ENCODE assay signal across 1 cellular context in the genomic region with DNA sequence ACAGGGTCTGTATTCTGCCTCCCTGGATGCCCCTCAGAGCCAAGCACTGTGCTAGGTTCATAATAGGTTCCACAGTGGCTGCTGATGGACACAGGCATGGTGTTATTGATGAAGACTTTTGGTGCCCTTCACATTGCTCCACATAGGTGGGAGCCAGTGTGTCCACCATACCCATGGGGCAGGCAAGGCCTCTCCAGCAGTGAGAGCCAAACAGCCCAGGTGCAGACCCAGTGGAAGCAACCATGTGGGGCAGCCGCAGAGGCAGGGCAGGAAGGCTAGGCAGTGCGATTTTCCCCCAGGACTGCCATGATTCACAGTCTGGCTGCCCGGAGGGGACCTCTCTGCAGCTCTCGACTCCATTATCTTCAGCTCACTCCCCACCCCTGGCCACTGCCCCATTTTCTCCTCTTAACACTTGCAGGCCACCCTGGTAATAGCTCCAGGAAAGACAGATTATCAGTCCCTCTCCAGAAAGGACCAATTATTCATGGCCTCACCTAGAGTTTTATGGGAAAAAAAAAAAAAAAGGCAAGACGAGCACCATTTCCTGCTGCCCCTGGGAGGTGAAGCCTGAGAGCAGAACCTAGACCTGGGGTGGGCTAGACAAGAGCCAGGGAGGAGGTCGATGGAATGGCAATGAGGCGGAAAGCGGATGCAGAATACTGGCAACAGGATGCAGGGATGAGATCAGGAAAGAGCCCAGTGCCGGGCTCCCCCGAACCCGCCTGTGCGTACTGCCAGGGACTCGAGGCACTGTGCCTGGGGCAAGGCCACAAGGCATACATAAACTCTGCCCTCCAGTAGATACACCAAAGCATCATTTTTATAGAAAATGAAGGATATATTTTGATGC.
TF ChIP-seq lines count a peak whose summit lies in the region.

No MANE protein-coding gene starts in this region.

TF ChIP-seq in WTC11, 78 proteins besides CTCF, POLR2A, EP300 and RAD21 (continued from another document):
- TF ChIP-seq, protein P1, sequence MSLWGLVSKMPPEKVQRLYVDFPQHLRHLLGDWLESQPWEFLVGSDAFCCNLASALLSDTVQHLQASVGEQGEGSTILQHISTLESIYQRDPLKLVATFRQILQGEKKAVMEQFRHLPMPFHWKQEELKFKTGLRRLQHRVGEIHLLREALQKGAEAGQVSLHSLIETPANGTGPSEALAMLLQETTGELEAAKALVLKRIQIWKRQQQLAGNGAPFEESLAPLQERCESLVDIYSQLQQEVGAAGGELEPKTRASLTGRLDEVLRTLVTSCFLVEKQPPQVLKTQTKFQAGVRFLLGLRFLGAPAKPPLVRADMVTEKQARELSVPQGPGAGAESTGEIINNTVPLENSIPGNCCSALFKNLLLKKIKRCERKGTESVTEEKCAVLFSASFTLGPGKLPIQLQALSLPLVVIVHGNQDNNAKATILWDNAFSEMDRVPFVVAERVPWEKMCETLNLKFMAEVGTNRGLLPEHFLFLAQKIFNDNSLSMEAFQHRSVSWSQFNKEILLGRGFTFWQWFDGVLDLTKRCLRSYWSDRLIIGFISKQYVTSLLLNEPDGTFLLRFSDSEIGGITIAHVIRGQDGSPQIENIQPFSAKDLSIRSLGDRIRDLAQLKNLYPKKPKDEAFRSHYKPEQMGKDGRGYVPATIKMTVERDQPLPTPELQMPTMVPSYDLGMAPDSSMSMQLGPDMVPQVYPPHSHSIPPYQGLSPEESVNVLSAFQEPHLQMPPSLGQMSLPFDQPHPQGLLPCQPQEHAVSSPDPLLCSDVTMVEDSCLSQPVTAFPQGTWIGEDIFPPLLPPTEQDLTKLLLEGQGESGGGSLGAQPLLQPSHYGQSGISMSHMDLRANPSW (CRISPR knock-in tag; conservative IDR thresholded peaks at IDR 0.05; ENCODE audit: low read depth), result no peak
- TF ChIP-seq, protein P2, sequence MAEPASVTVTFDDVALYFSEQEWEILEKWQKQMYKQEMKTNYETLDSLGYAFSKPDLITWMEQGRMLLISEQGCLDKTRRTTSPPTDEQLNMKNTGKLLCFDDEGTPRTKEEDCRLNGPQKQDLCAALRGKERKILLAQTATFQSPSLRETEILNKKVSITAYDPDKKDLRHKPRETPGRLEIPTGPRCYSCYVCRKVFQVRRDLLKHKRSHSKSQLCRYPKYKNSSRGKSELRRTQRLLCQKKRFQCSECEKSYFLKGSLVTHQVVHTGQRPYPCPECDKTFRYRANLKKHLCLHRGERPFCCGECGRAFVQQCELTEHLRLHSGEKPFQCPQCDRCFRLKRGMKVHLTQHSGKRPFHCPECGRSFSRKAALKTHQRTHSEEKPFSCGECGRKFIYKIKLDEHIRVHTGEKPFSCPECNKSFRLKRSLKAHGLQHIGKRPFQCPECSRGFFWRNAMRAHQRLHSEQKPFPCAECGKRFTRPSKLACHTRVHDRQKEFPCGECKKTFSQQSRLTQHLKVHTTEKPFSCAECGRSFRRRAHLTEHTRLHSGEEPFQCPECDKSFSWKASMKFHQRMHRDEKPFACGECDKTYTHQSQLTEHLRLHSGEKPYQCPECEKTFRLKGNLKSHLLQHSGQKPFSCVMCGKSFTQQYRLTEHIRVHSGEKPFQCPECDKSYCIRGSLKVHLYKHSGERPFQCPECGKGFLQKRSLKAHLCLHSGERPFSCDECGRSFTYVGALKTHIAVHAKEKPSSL (CRISPR knock-in tag; conservative IDR thresholded peaks at IDR 0.05), result no peak
- TF ChIP-seq OVOL2 (CRISPR knock-in tag; IDR thresholded peaks at IDR 0.05; ENCODE audit: borderline replicate concordance) (no peak), FOXK1 (CRISPR knock-in tag; IDR thresholded peaks at IDR 0.05) (no peak), FOXJ3 (CRISPR knock-in tag; IDR thresholded peaks at IDR 0.05; ENCODE audit: borderline replicate concordance) (no peak), IRF2 (CRISPR knock-in tag; IDR thresholded peaks at IDR 0.05; ENCODE audit: borderline replicate concordance, low read depth) (no peak), ZNF121 (CRISPR knock-in tag; IDR thresholded peaks at IDR 0.05) (no peak), RORB (CRISPR knock-in tag; IDR thresholded peaks at IDR 0.05) (no peak), ZNF219 (CRISPR knock-in tag; IDR thresholded peaks at IDR 0.05; ENCODE audit: borderline replicate concordance) (no peak), ZBTB21 (CRISPR knock-in tag; IDR thresholded peaks at IDR 0.05; ENCODE audit: borderline replicate concordance) (no peak), SOX15 (CRISPR knock-in tag; IDR thresholded peaks at IDR 0.05) (no peak)
- TF ChIP-seq, protein P3, sequence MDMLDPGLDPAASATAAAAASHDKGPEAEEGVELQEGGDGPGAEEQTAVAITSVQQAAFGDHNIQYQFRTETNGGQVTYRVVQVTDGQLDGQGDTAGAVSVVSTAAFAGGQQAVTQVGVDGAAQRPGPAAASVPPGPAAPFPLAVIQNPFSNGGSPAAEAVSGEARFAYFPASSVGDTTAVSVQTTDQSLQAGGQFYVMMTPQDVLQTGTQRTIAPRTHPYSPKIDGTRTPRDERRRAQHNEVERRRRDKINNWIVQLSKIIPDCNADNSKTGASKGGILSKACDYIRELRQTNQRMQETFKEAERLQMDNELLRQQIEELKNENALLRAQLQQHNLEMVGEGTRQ (CRISPR knock-in tag; IDR thresholded peaks at IDR 0.05), result no peak
- TF ChIP-seq, protein P4, sequence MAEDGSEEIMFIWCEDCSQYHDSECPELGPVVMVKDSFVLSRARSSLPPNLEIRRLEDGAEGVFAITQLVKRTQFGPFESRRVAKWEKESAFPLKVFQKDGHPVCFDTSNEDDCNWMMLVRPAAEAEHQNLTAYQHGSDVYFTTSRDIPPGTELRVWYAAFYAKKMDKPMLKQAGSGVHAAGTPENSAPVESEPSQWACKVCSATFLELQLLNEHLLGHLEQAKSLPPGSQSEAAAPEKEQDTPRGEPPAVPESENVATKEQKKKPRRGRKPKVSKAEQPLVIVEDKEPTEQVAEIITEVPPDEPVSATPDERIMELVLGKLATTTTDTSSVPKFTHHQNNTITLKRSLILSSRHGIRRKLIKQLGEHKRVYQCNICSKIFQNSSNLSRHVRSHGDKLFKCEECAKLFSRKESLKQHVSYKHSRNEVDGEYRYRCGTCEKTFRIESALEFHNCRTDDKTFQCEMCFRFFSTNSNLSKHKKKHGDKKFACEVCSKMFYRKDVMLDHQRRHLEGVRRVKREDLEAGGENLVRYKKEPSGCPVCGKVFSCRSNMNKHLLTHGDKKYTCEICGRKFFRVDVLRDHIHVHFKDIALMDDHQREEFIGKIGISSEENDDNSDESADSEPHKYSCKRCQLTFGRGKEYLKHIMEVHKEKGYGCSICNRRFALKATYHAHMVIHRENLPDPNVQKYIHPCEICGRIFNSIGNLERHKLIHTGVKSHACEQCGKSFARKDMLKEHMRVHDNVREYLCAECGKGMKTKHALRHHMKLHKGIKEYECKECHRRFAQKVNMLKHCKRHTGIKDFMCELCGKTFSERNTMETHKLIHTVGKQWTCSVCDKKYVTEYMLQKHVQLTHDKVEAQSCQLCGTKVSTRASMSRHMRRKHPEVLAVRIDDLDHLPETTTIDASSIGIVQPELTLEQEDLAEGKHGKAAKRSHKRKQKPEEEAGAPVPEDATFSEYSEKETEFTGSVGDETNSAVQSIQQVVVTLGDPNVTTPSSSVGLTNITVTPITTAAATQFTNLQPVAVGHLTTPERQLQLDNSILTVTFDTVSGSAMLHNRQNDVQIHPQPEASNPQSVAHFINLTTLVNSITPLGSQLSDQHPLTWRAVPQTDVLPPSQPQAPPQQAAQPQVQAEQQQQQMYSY (CRISPR knock-in tag; IDR thresholded peaks at IDR 0.05), result no peak
- TF ChIP-seq, protein P5, sequence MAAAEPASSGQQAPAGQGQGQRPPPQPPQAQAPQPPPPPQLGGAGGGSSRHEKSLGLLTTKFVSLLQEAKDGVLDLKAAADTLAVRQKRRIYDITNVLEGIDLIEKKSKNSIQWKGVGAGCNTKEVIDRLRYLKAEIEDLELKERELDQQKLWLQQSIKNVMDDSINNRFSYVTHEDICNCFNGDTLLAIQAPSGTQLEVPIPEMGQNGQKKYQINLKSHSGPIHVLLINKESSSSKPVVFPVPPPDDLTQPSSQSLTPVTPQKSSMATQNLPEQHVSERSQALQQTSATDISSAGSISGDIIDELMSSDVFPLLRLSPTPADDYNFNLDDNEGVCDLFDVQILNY (CRISPR knock-in tag; IDR thresholded peaks at IDR 0.05), result no peak
